21 cellular contexts compared by ENCODE assay signal in the genomic region with DNA sequence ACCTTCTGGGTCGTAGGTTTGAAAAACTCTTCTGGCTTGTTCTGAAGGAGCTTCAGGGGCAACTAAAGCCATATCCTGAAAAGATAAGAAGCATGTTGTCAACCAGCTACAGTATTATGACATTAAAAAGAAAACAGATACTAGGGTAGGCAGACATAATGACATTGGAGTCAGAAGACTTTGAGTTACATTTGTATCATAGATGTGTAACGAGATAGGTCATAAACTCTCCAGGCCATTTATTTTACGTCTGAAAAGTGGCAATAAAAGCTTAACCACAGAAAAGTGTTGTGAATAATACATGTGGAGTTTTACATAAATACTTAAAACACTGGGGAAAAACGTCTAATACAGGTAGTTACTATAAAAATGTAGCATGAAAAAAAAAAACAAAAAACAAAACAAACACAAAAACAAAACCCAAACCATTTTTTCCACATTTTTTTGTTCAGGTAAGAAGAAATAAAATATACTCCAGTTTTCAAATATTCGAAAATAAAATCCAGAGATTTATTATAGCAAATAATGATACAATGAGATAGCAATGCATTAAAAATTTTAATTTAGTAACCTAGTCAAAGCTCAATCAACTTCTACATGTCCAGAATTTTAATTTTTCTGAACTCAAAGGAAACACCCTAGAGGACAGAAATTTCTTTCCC.
DNase-seq lines count a peak whose midpoint lies in the region; ATAC-seq and TF ChIP-seq lines count a peak whose summit lies in the region.
"Had no signal": no experiment of that assay in that cellular context is flagged by ENCODE, and none has a peak within 500 bp of the region (broad histone marks: within the 10 kb centered on the region; RNA-seq: fewer than 3 reads in every experiment).

No MANE protein-coding gene starts in this region.

- H3K27ac ChIP-seq in upper lobe of left lung, result no peak overlapping the region
- H3K27ac ChIP-seq: BLaER1, SK-N-MC had no signal

- no peaks in the 10 kb centered on the region for H3K27me3 Mint-ChIP-seq in activated T-helper 17 cell treated with anti-CD3 and anti-CD28 coated beads, Interleukin-2, amount 50 U/mL, for 72 hours

- no peak for TF ChIP-seq EP300 in upper lobe of left lung (IDR thresholded peaks at IDR 0.05)

- no peak for ATAC-seq in activated T-helper 17 cell treated with anti-CD3 and anti-CD28 coated beads, Interleukin-2, amount 50 U/mL, for 72 hours (replicated peaks)
- ATAC-seq in upper lobe of left lung (ENCODE audit: low FRiP score in 2 of 2), result no peak
- ATAC-seq: CD8-positive, alpha-beta T cell; GM12878; HepG2; Panc1 had no signal

- TF ChIP-seq POLR2A in upper lobe of left lung (IDR thresholded peaks at IDR 0.05), result no peak

- no peaks in the 10 kb centered on the region for H3K27me3 ChIP-seq in upper lobe of left lung
- H3K27me3 ChIP-seq: BLaER1 had no signal

- 88 to 93% methylated on average over 5 of the region's 5 CpGs for WGBS in upper lobe of left lung, 2 donors

- peaks cover 85% of the 10 kb centered on the region for H3K36me3 Mint-ChIP-seq in activated T-helper 17 cell treated with anti-CD3 and anti-CD28 coated beads, Interleukin-2, amount 50 U/mL, for 72 hours (ENCODE audit: low read depth)

- peak overlapping the region; percentile 61 for H3K27ac Mint-ChIP-seq in activated T-helper 17 cell treated with anti-CD3 and anti-CD28 coated beads, Interleukin-2, amount 50 U/mL, for 72 hours
- H3K27ac Mint-ChIP-seq: CD8-positive, alpha-beta T cell had no signal

- no peak for TF ChIP-seq CTCF in upper lobe of left lung (IDR thresholded peaks at IDR 0.05)

- H3K4me1 Mint-ChIP-seq in activated T-helper 17 cell treated with anti-CD3 and anti-CD28 coated beads, Interleukin-2, amount 50 U/mL, for 72 hours, result peaks cover 11% of the 10 kb centered on the region

- no peak overlapping the region for H3K4me3 ChIP-seq in upper lobe of left lung
- H3K4me3 ChIP-seq: BLaER1, GM12878, SK-N-MC had no signal

- H3K4me1 ChIP-seq in upper lobe of left lung, result peaks cover 0 to 7% (median 6%) of the 10 kb centered on the region in 4 donors

- DNase-seq in EH (ENCODE audit: low read depth) (peak; percentile 42), M059J (ENCODE audit: low read depth) (peak; percentile 20), left kidney (ENCODE audit: low read depth, low spot score) (peak; percentile 36), NCI-H146 treated with DMSO at 0.1 percent for 48 hours (lab: John Stamatoyannopoulos, UW; ENCODE audit: unreplicated experiment) (no peak), NCI-H2171 treated with DMSO at 0.1 percent for 48 hours (lab: John Stamatoyannopoulos, UW) (no peak), upper lobe of left lung (no peak)
- DNase-seq in activated T-cell treated with anti-CD3 and anti-CD28 coated beads, Interleukin-2, amount 50 U/mL, for 48 hours, result no peak
- DNase-seq: CD8-positive, alpha-beta T cell; DMS79; GDM1; GOT3; NCI-H1105 treated with DMSO at 0.1 percent for 48 hours; NCI-H187; NCI-H2171; NCI-H446 treated with DMSO at 0.1 percent for 48 hours had no signal

- H3K36me3 ChIP-seq in upper lobe of left lung, result peaks cover 0 to 28% (median 6%) of the 10 kb centered on the region in 4 donors

- H3K9me3 Mint-ChIP-seq in activated T-helper 17 cell treated with anti-CD3 and anti-CD28 coated beads, Interleukin-2, amount 50 U/mL, for 72 hours, result no peaks in the 10 kb centered on the region
- H3K9me3 Mint-ChIP-seq: CD8-positive, alpha-beta T cell had no signal

- H3K9me3 ChIP-seq in upper lobe of left lung, result peaks cover 0 to 4% (median 0%) of the 10 kb centered on the region in 4 donors

- H3K4me3 Mint-ChIP-seq in activated T-helper 17 cell treated with anti-CD3 and anti-CD28 coated beads, Interleukin-2, amount 50 U/mL, for 72 hours, result no peak overlapping the region
- H3K4me3 Mint-ChIP-seq: CD8-positive, alpha-beta T cell had no signal

Comparison
In these comparisons a context has a peak if more than half of its experiments do, and no peak if none do; other contexts are left out.
1. DNase-seq: peak in EH (single experiment), M059J (single experiment) and left kidney (single experiment); none in NCI-H146 treated with DMSO at 0.1 percent for 48 hours (single experiment), NCI-H2171 treated with DMSO at 0.1 percent for 48 hours (single experiment), upper lobe of left lung (0 of 2) and activated T-cell treated with anti-CD3 and anti-CD28 coated beads, Interleukin-2, amount 50 U/mL, for 48 hours (0 of 2).